8 cellular contexts compared by ENCODE assay signal in genomic region chr20:46324960-46325703, GRCh38.
DNase-seq lines count a peak whose midpoint lies in the region; ATAC-seq and TF ChIP-seq lines count a peak whose summit lies in the region.

No MANE protein-coding gene starts in this region.

- DNase-seq in AG08395 (ENCODE audit: low spot score) = peak; percentile 53
- peak; percentile 54 for DNase-seq in GM03348 (ENCODE audit: low spot score)
- peak; percentile 19 to 64 for DNase-seq in foreskin fibroblast
- DNase-seq in putamen (ENCODE audit: low spot score) = no peak

- H3K4me3 ChIP-seq in OCI-LY1 (ENCODE audit: low read depth, low read length, poor library complexity, severe bottlenecking) (no peak overlapping the region), foreskin fibroblast (ENCODE audit: low read depth in 1 of 2, low read length in 2 of 2) (no peak overlapping the region)

- H3K27me3 ChIP-seq in OCI-LY1 (ENCODE audit: insufficient read depth, low read length) = no peaks in the 10 kb centered on the region; the same call in 1 of the 2 replicates

- no peaks in the 10 kb centered on the region for H4K20me1 ChIP-seq in OCI-LY1 (ENCODE audit: insufficient read depth, low read length)

- no peaks in the 10 kb centered on the region for H3K9me2 ChIP-seq in OCI-LY1 (ENCODE audit: low read depth, low read length)

- no peak overlapping the region for H3K27ac ChIP-seq in OCI-LY1 (ENCODE audit: low read depth, low read length, poor library complexity, severe bottlenecking)

- H3K4me1 ChIP-seq in OCI-LY1 (ENCODE audit: insufficient read depth, low read length, severe bottlenecking) = no peaks in the 10 kb centered on the region

- H3K4me2 ChIP-seq in OCI-LY1 (ENCODE audit: low read length) = no peak overlapping the region

- H3K79me2 ChIP-seq in OCI-LY1 (ENCODE audit: insufficient read depth, low read length) = no peaks in the 10 kb centered on the region

- H2AFZ ChIP-seq in OCI-LY1 (ENCODE audit: low read length) = no peak overlapping the region

- H3K9ac ChIP-seq in OCI-LY1 (ENCODE audit: low read length) = no peak overlapping the region

- peak; percentile 29 for TF ChIP-seq CTCF in OCI-LY1 (IDR thresholded peaks at IDR 0.05; ENCODE audit: low read length)
- peak; percentile 21 for TF ChIP-seq CTCF in foreskin fibroblast (IDR thresholded peaks at IDR 0.05; ENCODE audit: low read depth, low read length)

- H3F3A ChIP-seq in OCI-LY1 (ENCODE audit: insufficient read depth, low read length) = no peaks in the 10 kb centered on the region

- no peaks in the 10 kb centered on the region for H3K9me3 ChIP-seq in OCI-LY1 (ENCODE audit: low read length)

- no peaks in the 10 kb centered on the region for H3K36me3 ChIP-seq in OCI-LY1 (ENCODE audit: insufficient read depth, low read length)

- no peak for ATAC-seq in HG03342 (IDR thresholded peaks at IDR 0.05; ENCODE audit: unreplicated experiment)
- ATAC-seq in GM18907 (IDR thresholded peaks at IDR 0.05; ENCODE audit: unreplicated experiment) = no peak
- no peak for ATAC-seq in HG03432 (IDR thresholded peaks at IDR 0.05; ENCODE audit: unreplicated experiment)
